In genomic region chrX:107206697-107207065, GRCh38 we compare ENCODE assay signal across 12 cellular contexts. TPM values are rescaled to one million over a fixed set of nuclear protein-coding genes. Genes with fewer than 3 reads are reported as not detected.
DNase-seq lines count a peak whose midpoint lies in the region; ATAC-seq and TF ChIP-seq lines count a peak whose summit lies in the region.
"Had no signal": no experiment of that assay in that cellular context is flagged by ENCODE, and none has a peak within 500 bp of the region (broad histone marks: within the 10 kb centered on the region; RNA-seq: fewer than 3 reads in every experiment).

No MANE protein-coding gene starts in this region.

- CTCF ChIA-PET in SK-N-SH (lab: Yijun Ruan, JAX): no interaction called here

- H3K9me3 Mint-ChIP-seq in activated naive CD4-positive, alpha-beta T cell treated with anti-CD3 and anti-CD28 coated beads, Interleukin-2, amount 50 U/mL, for 24 hours: no peaks in the 10 kb centered on the region
- H3K9me3 Mint-ChIP-seq in stimulated activated memory B cell treated with anti-CD40 and anti-IgM and Interleukin-4, amounts not matched to agents 10 μg/mL and 1 μg/mL and 100 μg/mL, for 72 hours: no peaks in the 10 kb centered on the region

- no peak overlapping the region for H3K9ac ChIP-seq in SK-N-SH

- no peaks in the 10 kb centered on the region for H3K9me3 ChIP-seq in SK-N-SH
- H3K9me3 ChIP-seq in esophagus muscularis mucosa: no peaks in the 10 kb centered on the region
- H3K9me3 ChIP-seq: Peyer's patch, uterus had no signal

- TF ChIP-seq EP300 in SK-N-SH (IDR thresholded peaks at IDR 0.05; ENCODE audit: borderline replicate concordance in 1 of 2, low read depth in 1 of 2, low read length in 1 of 2): no peak
- no peak for TF ChIP-seq EP300 in esophagus muscularis mucosa (IDR thresholded peaks at IDR 0.05)

- H3K4me1 ChIP-seq in SK-N-SH (ENCODE audit: control insufficient read depth in 1 of 2, insufficient read depth in 2 of 2, low read depth in 1 of 2, low read length in 1 of 2): no peaks in the 10 kb centered on the region
- peaks cover 0 to 6% (median 0%) of the 10 kb centered on the region in 4 donors for H3K4me1 ChIP-seq in esophagus muscularis mucosa
- H3K4me1 ChIP-seq: Peyer's patch, uterus had no signal

- H2AFZ ChIP-seq in SK-N-SH (ENCODE audit: low read depth): 0 out of 2 replicates have a peak overlapping the region, but pooled peaks have one; percentile 29

- H3K4me2 ChIP-seq in SK-N-SH: peak overlapping the region; percentile 74

- H3K27ac ChIP-seq in SK-N-SH (ENCODE audit: low read depth in 2 of 2, low read length in 1 of 2) (no peak overlapping the region), esophagus muscularis mucosa (replicated peaks in 1 of 4) (no peak overlapping the region), substantia nigra (ENCODE audit: low read depth, low read length, poor library complexity, severe bottlenecking) (no peak overlapping the region)
- H3K27ac ChIP-seq: epithelial cell of prostate, Peyer's patch, uterus had no signal

- ATAC-seq in stimulated activated memory B cell treated with anti-CD40 and anti-IgM and Interleukin-4, amounts not matched to agents 10 μg/mL and 1 μg/mL and 100 μg/mL, for 72 hours: no peak
- ATAC-seq in GM19452 (IDR thresholded peaks at IDR 0.05; ENCODE audit: unreplicated experiment): no peak

- H3K27me3 ChIP-seq in SK-N-SH (ENCODE audit: insufficient read depth) (peaks cover 11% of the 10 kb centered on the region; the same call in 1 of the 2 replicates), esophagus muscularis mucosa (no peaks in the 10 kb centered on the region)
- H3K27me3 ChIP-seq: Peyer's patch, uterus had no signal

- no peak overlapping the region for H3K27ac Mint-ChIP-seq in activated naive CD4-positive, alpha-beta T cell treated with anti-CD3 and anti-CD28 coated beads, Interleukin-2, amount 50 U/mL, for 24 hours
- no peak overlapping the region for H3K27ac Mint-ChIP-seq in stimulated activated memory B cell treated with anti-CD40 and anti-IgM and Interleukin-4, amounts not matched to agents 10 μg/mL and 1 μg/mL and 100 μg/mL, for 72 hours

- H4K20me1 ChIP-seq in SK-N-SH (ENCODE audit: insufficient read depth): no peaks in the 10 kb centered on the region

- TF ChIP-seq CTCF in SK-N-SH (IDR thresholded peaks at IDR 0.05) (no peak), esophagus muscularis mucosa (IDR thresholded peaks at IDR 0.05) (no peak)

- no peak for TF ChIP-seq RAD21 in SK-N-SH (IDR thresholded peaks at IDR 0.05; ENCODE audit: low read length)

- H3K4me3 ChIP-seq in SK-N-SH (ENCODE audit: low read depth in 2 of 2, low read length in 1 of 2): peak overlapping the region; percentile 55 to 62; a peak in 2 of 4 replicates
- peak overlapping the region; percentile 50 to 59 (median 51) for H3K4me3 ChIP-seq in esophagus muscularis mucosa

- no peak for TF ChIP-seq POLR2A in esophagus muscularis mucosa (IDR thresholded peaks at IDR 0.05; ENCODE audit: low read depth)

- H3K27me3 Mint-ChIP-seq in activated naive CD4-positive, alpha-beta T cell treated with anti-CD3 and anti-CD28 coated beads, Interleukin-2, amount 50 U/mL, for 24 hours: no peaks in the 10 kb centered on the region
- no peaks in the 10 kb centered on the region for H3K27me3 Mint-ChIP-seq in stimulated activated memory B cell treated with anti-CD40 and anti-IgM and Interleukin-4, amounts not matched to agents 10 μg/mL and 1 μg/mL and 100 μg/mL, for 72 hours

- H3K4me3 Mint-ChIP-seq in activated naive CD4-positive, alpha-beta T cell treated with anti-CD3 and anti-CD28 coated beads, Interleukin-2, amount 50 U/mL, for 24 hours: peak overlapping the region; percentile 87
- peak overlapping the region; percentile 78 for H3K4me3 Mint-ChIP-seq in stimulated activated memory B cell treated with anti-CD40 and anti-IgM and Interleukin-4, amounts not matched to agents 10 μg/mL and 1 μg/mL and 100 μg/mL, for 72 hours

- intact Hi-C loops in esophagus muscularis mucosa (cut with DNase I): no loop called here

- DNase-seq in activated naive CD4-positive, alpha-beta T cell treated with Interleukin-2 at 50 U/mL for 16 hours: no peak
- DNase-seq in SK-N-SH: no peak
- no peak for DNase-seq in esophagus muscularis mucosa (ENCODE audit: extremely low spot score)
- no peak for DNase-seq in NCI-H1092 (lab: John Stamatoyannopoulos, UW)
- DNase-seq in substantia nigra (lab: John Stamatoyannopoulos, UW): no peak

- no peaks in the 10 kb centered on the region for H3K36me3 ChIP-seq in SK-N-SH (replicated peaks in 1 of 2; ENCODE audit: control insufficient read depth in 1 of 2, insufficient read depth in 2 of 2, low read length in 1 of 2)
- H3K36me3 ChIP-seq in esophagus muscularis mucosa: no peaks in the 10 kb centered on the region
- H3K36me3 ChIP-seq: Peyer's patch, uterus had no signal

- 39% methylated on average over 9 of the region's 9 CpGs for WGBS in SK-N-SH (ENCODE audit: low lambda C conversion rate)
- WGBS in esophagus muscularis mucosa: 63% methylated on average over 9 of the region's 9 CpGs

- H3F3A ChIP-seq in SK-N-SH (replicated peaks; ENCODE audit: insufficient read depth): no peaks in the 10 kb centered on the region

- H3K4me1 Mint-ChIP-seq in activated naive CD4-positive, alpha-beta T cell treated with anti-CD3 and anti-CD28 coated beads, Interleukin-2, amount 50 U/mL, for 24 hours: no peaks in the 10 kb centered on the region
- H3K4me1 Mint-ChIP-seq in stimulated activated memory B cell treated with anti-CD40 and anti-IgM and Interleukin-4, amounts not matched to agents 10 μg/mL and 1 μg/mL and 100 μg/mL, for 72 hours: no peaks in the 10 kb centered on the region

- POLR2A ChIA-PET in SK-N-SH (lab: Yijun Ruan, JAX): no interaction called here

- no peaks in the 10 kb centered on the region for H3K79me2 ChIP-seq in SK-N-SH (ENCODE audit: insufficient read depth)

- H3K9me2 ChIP-seq in SK-N-SH: no peaks in the 10 kb centered on the region

- no peaks in the 10 kb centered on the region for H3K36me3 Mint-ChIP-seq in activated naive CD4-positive, alpha-beta T cell treated with anti-CD3 and anti-CD28 coated beads, Interleukin-2, amount 50 U/mL, for 24 hours
- H3K36me3 Mint-ChIP-seq in stimulated activated memory B cell treated with anti-CD40 and anti-IgM and Interleukin-4, amounts not matched to agents 10 μg/mL and 1 μg/mL and 100 μg/mL, for 72 hours: no peaks in the 10 kb centered on the region

TF ChIP-seq in SK-N-SH, 30 proteins besides CTCF, POLR2A, EP300 and RAD21:
- no peak for TF ChIP-seq FOSL2 (IDR thresholded peaks at IDR 0.05; ENCODE audit: borderline replicate concordance, low read depth)
- TF ChIP-seq TAF1 (IDR thresholded peaks at IDR 0.05; ENCODE audit: borderline replicate concordance, low read depth, low read length): no peak

RNA-seq across cellular contexts. Expression of gene DNAAF6, which starts 0.3 kb away (rescaled TPM):
- polyA plus RNA-seq in SK-N-SH (2012; rRNA removed): not detected in 2 replicates
- polyA plus RNA-seq in SK-N-SH (2012; cell fraction: cytosol; rRNA removed): not detected in 2 replicates
- polyA plus RNA-seq in SK-N-SH (2012; cell fraction: nucleus; rRNA removed): not detected in 2 replicates
- total RNA-seq in esophagus muscularis mucosa: not detected
- total RNA-seq: Peyer's patch, renal cortical epithelial cell had no signal

RNA-seq across cellular contexts. Expression of gene NUP62CL, which starts 0.4 kb away (rescaled TPM):
- 3.2 and 3.3 TPM in 2 replicates for polyA plus RNA-seq in SK-N-SH (2012; rRNA removed)
- 1.8 and 2.1 TPM in 2 replicates for polyA plus RNA-seq in SK-N-SH (2012; cell fraction: cytosol; rRNA removed)
- polyA plus RNA-seq in SK-N-SH (2012; cell fraction: nucleus; rRNA removed): 4.3 and 5.0 TPM in 2 replicates
- total RNA-seq in esophagus muscularis mucosa: 1 to 10 TPM in 1 of 4 donors, not detected in 3; 1.2 TPM
